In genomic region chr6:46170357-46171289, GRCh38 we compare ENCODE assay signal across 8 cellular contexts. TPM values are rescaled to one million over a fixed set of nuclear protein-coding genes. Genes with fewer than 3 reads are reported as not detected.
DNase-seq lines count a peak whose midpoint lies in the region; ATAC-seq and TF ChIP-seq lines count a peak whose summit lies in the region.

ENPP5 (minus strand) TSS chr6:46170980; CDS start chr6:46168262, 2,718 bp downstream.

- H3K4me1 Mint-ChIP-seq in activated CD8-positive, alpha-beta memory T cell treated with anti-CD3 and anti-CD28 coated beads, Interleukin-2, amount 10 ng/mL, durations not matched to agents 7 days and 5 days: peaks cover 28% of the 10 kb centered on the region
- H3K4me1 Mint-ChIP-seq in endodermal cell: peaks cover 11% of the 10 kb centered on the region

- no peaks in the 10 kb centered on the region for H3K4me1 ChIP-seq in endodermal cell (ENCODE audit: control insufficient read depth, insufficient read depth, low read length)

- H3K9me3 Mint-ChIP-seq in activated CD8-positive, alpha-beta memory T cell treated with anti-CD3 and anti-CD28 coated beads, Interleukin-2, amount 10 ng/mL, durations not matched to agents 7 days and 5 days (ENCODE audit: low read depth): no peaks in the 10 kb centered on the region
- no peaks in the 10 kb centered on the region for H3K9me3 Mint-ChIP-seq in endodermal cell

- H3K36me3 Mint-ChIP-seq in activated CD8-positive, alpha-beta memory T cell treated with anti-CD3 and anti-CD28 coated beads, Interleukin-2, amount 10 ng/mL, durations not matched to agents 7 days and 5 days: no peaks in the 10 kb centered on the region
- H3K36me3 Mint-ChIP-seq in endodermal cell (ENCODE audit: low read depth): peaks cover 12% of the 10 kb centered on the region

- H3K9me3 ChIP-seq in endodermal cell (ENCODE audit: control insufficient read depth, low read length): no peaks in the 10 kb centered on the region

- no peak for TF ChIP-seq CTCF in endodermal cell (conservative IDR thresholded peaks at IDR 0.05)

- H3K36me3 ChIP-seq in endodermal cell (ENCODE audit: control insufficient read depth, insufficient read depth, low read length): no peaks in the 10 kb centered on the region

- no peaks in the 10 kb centered on the region for H3K27me3 ChIP-seq in endodermal cell (ENCODE audit: control insufficient read depth, insufficient read depth, low read length, poor library complexity, severe bottlenecking)

- H3K27ac ChIP-seq in endodermal cell (ENCODE audit: low read depth, low read length): no peak within 1 kb of the TSS

- peaks cover 45% of the 10 kb centered on the region for H3K27me3 Mint-ChIP-seq in activated CD8-positive, alpha-beta memory T cell treated with anti-CD3 and anti-CD28 coated beads, Interleukin-2, amount 10 ng/mL, durations not matched to agents 7 days and 5 days
- H3K27me3 Mint-ChIP-seq in endodermal cell (ENCODE audit: insufficient read depth): no peaks in the 10 kb centered on the region

- peak; percentile 72 for ATAC-seq in GM18861 (IDR thresholded peaks at IDR 0.05; ENCODE audit: unreplicated experiment)
- peak; percentile 83 for ATAC-seq in HG03025 (IDR thresholded peaks at IDR 0.05; ENCODE audit: low FRiP score, unreplicated experiment)
- ATAC-seq in activated CD8-positive, alpha-beta memory T cell treated with anti-CD3 and anti-CD28 coated beads, Interleukin-2, amount 10 ng/mL, durations not matched to agents 7 days and 5 days: peak; percentile 87

- 1% methylated on average over 20 to 49 of the region's 49 CpGs for WGBS in endodermal cell (ENCODE audit: insufficient coverage in 1 of 2, insufficient read length in 1 of 2), 2 experiments

- peak within 1 kb of the TSS; percentile 96 for H3K4me3 ChIP-seq in endodermal cell (ENCODE audit: low read length)

- H3K4me3 Mint-ChIP-seq in activated CD8-positive, alpha-beta memory T cell treated with anti-CD3 and anti-CD28 coated beads, Interleukin-2, amount 10 ng/mL, durations not matched to agents 7 days and 5 days: peak within 1 kb of the TSS; percentile 75
- H3K4me3 Mint-ChIP-seq in endodermal cell: peak within 1 kb of the TSS; percentile 95

- no peak within 1 kb of the TSS for H3K27ac Mint-ChIP-seq in activated CD8-positive, alpha-beta memory T cell treated with anti-CD3 and anti-CD28 coated beads, Interleukin-2, amount 10 ng/mL, durations not matched to agents 7 days and 5 days
- peak within 1 kb of the TSS; percentile 92 for H3K27ac Mint-ChIP-seq in endodermal cell

- CTCF ChIA-PET in activated CD8-positive, alpha-beta memory T cell treated with anti-CD3 and anti-CD28 coated beads, Interleukin-2, amount 10 ng/mL, durations not matched to agents 7 days and 5 days (lab: Charles Lee): interaction anchor here (0.6 to 1.1 kb wide), 2 partner anchors 43 to 240 kb away, joined by 3 read pairs; no protein-coding TSS in a partner anchor

- DNase-seq in NCI-H2196 treated with DMSO at 0.1 percent for 48 hours (lab: John Stamatoyannopoulos, UW; ENCODE audit: unreplicated experiment): peak; percentile 95
- DNase-seq in activated CD8-positive, alpha-beta memory T cell treated with anti-CD3 and anti-CD28 coated beads, Interleukin-2, amount 10 ng/mL, durations not matched to agents 7 days and 5 days: peak; percentile 80
- peak; percentile 99 for DNase-seq in endodermal cell
- peak; percentile 93 for DNase-seq in midbrain (lab: John Stamatoyannopoulos, UW)
- DNase-seq in stimulated activated CD8-positive, alpha-beta memory T cell treated with anti-CD3 and anti-CD28 coated beads, Interleukin-15, amount 100 ng/mL, for 1 hour (ENCODE audit: low read depth): peak; percentile 46
- no peak for DNase-seq in KG1 (lab: John Stamatoyannopoulos, UW)

- H3K9ac ChIP-seq in endodermal cell (ENCODE audit: extremely low read depth, low read length, poor library complexity, severe bottlenecking): peak within 1 kb of the TSS; percentile 56

RNA-seq across cellular contexts. Expression of gene ENPP5, which starts in this region (rescaled TPM):
- under 1 TPM in 1 of 2 experiments, not detected in 1; 0.58 TPM for total RNA-seq in activated CD8-positive, alpha-beta memory T cell treated with anti-CD3 and anti-CD28 coated beads, Interleukin-2, amount 10 ng/mL, durations not matched to agents 7 days and 5 days
- total RNA-seq in endodermal cell: 10 to 100 TPM in 1 of 2 donors, 1 to 10 TPM in 1; 9.0 to 12.9 TPM
- 3.3 TPM for polyA plus RNA-seq in endodermal cell (2013, experiment 1 of 2)
- 3.2 TPM for polyA plus RNA-seq in endodermal cell (2013, experiment 2 of 2)

Comparison
In these comparisons a context has a peak if more than half of its experiments do, and no peak if none do; other contexts are left out.
1. RNA of gene ENPP5 (total RNA-seq): 9.0 to 12.9 TPM in endodermal cell; 0.58 TPM in activated CD8-positive, alpha-beta memory T cell treated with anti-CD3 and anti-CD28 coated beads, Interleukin-2, amount 10 ng/mL, durations not matched to agents 7 days and 5 days; every median in the first group is over 4 times any median in the second.
2. Peak in DNase-seq and ATAC-seq in activated CD8-positive, alpha-beta memory T cell treated with anti-CD3 and anti-CD28 coated beads, Interleukin-2, amount 10 ng/mL, durations not matched to agents 7 days and 5 days; RNA of the gene not detected or under 1 TPM.
3. Peak in every context shown above with its lines, with median percentiles within 50 percentile points of each other: ATAC-seq.